In genomic region chr1:156146006-156146748, GRCh38 we compare ENCODE assay signal across 1 cellular context.
TF ChIP-seq lines count a peak whose summit lies in the region.

No MANE protein-coding gene starts in this region.

TF ChIP-seq in SK-N-SH, 30 proteins besides CTCF, POLR2A, EP300 and RAD21:
- TF ChIP-seq RCOR1 (IDR thresholded peaks at IDR 0.05; ENCODE audit: low read length): peak; percentile 83
- TF ChIP-seq TCF12 (IDR thresholded peaks at IDR 0.05): no peak; the same call in 1 of the 2 replicates
- no peak for TF ChIP-seq RXRA (IDR thresholded peaks at IDR 0.05; ENCODE audit: borderline replicate concordance, low read depth)
- TF ChIP-seq YY1 (IDR thresholded peaks at IDR 0.05; ENCODE audit: low read depth): no peak
- TF ChIP-seq, protein P1, sequence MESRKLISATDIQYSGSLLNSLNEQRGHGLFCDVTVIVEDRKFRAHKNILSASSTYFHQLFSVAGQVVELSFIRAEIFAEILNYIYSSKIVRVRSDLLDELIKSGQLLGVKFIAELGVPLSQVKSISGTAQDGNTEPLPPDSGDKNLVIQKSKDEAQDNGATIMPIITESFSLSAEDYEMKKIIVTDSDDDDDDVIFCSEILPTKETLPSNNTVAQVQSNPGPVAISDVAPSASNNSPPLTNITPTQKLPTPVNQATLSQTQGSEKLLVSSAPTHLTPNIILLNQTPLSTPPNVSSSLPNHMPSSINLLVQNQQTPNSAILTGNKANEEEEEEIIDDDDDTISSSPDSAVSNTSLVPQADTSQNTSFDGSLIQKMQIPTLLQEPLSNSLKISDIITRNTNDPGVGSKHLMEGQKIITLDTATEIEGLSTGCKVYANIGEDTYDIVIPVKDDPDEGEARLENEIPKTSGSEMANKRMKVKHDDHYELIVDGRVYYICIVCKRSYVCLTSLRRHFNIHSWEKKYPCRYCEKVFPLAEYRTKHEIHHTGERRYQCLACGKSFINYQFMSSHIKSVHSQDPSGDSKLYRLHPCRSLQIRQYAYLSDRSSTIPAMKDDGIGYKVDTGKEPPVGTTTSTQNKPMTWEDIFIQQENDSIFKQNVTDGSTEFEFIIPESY (IDR thresholded peaks at IDR 0.05; ENCODE audit: borderline replicate concordance, low read depth): no peak
- no peak for TF ChIP-seq TEAD4 (IDR thresholded peaks at IDR 0.05; ENCODE audit: borderline replicate concordance, insufficient read depth)
- TF ChIP-seq CHD2 (IDR thresholded peaks at IDR 0.05; ENCODE audit: low read length, partially characterized antibody): peak; percentile 44
- TF ChIP-seq MXI1 (IDR thresholded peaks at IDR 0.05; ENCODE audit: low read depth, low read length): peak; percentile 70
- peak; percentile 57 for TF ChIP-seq POLR2AphosphoS5 (IDR thresholded peaks at IDR 0.05; ENCODE audit: low read depth, low read length)
- TF ChIP-seq FOXJ3 (CRISPR knock-in tag; IDR thresholded peaks at IDR 0.05): no peak
- peak; percentile 64; the same call in 1 of the 2 replicates for TF ChIP-seq MAX (IDR thresholded peaks at IDR 0.05; ENCODE audit: low read depth)
- peak; percentile 89 for TF ChIP-seq NFIC (IDR thresholded peaks at IDR 0.05; ENCODE audit: borderline replicate concordance)
- no peak for TF ChIP-seq MEF2A (IDR thresholded peaks at IDR 0.05; ENCODE audit: borderline replicate concordance, low read depth)
- peak; percentile 79 for TF ChIP-seq SMC3 (IDR thresholded peaks at IDR 0.05; ENCODE audit: low read depth, low read length)
- TF ChIP-seq GATA2 (CRISPR knock-in tag; IDR thresholded peaks at IDR 0.05): no peak
